Comparison of ENCODE assay signal across 18 cellular contexts in the genomic region with DNA sequence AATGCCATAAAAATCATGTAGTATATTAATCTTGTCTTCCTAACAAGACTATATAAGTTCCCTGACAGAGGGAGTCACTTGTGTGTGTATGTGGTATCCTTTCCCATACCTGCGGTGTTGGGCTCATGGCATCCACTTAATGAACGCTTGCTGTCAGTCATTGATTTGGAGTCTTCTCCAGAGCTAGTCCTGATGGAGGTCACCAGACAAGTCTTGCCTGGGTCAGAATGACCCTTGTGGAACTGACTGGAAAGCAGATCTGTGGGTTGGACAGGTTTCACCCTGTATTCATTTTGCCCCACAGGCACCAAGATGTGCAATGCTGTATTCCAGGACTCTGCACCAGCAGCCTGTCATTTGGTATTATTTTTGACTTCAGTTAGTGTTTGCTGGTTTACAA.
"Had no signal": no experiment of that assay in that cellular context is flagged by ENCODE, and none has a peak within 500 bp of the region (broad histone marks: within the 10 kb centered on the region; RNA-seq: fewer than 3 reads in every experiment).

No MANE protein-coding gene starts in this region.

- H3K4me3 ChIP-seq: gastroesophageal sphincter, lower lobe of right lung, sigmoid colon, smooth muscle cell, suprapubic skin, tibial artery had no signal

- H3K9me3 ChIP-seq: gastroesophageal sphincter, lower lobe of right lung, sigmoid colon, suprapubic skin, tibial artery had no signal

- H3K9me3 Mint-ChIP-seq: activated naive CD4-positive, alpha-beta T cell treated with anti-CD3 and anti-CD28 coated beads, Interleukin-2, amount 10 ng/mL, durations not matched to agents 7 days and 5 days; immature natural killer cell; nephron; T-cell had no signal

- DNase-seq: activated CD4-positive, CD25-positive, alpha-beta regulatory T cell; activated naive CD4-positive, alpha-beta T cell treated with anti-CD3 and anti-CD28 coated beads, Interleukin-2, amount 10 ng/mL, durations not matched to agents 7 days and 5 days; amniotic stem cell; hippocampal formation; immature natural killer cell; lower lobe of right lung; mesenchymal stem cell; sigmoid colon; stimulated activated CD4-positive, alpha-beta T cell treated with anti-CD3 and anti-CD28 coated beads, Interleukin-1b, Interleukin-23, amount 100 ng/mL, for 48 hours; tibial artery had no signal

- H3K4me2 ChIP-seq: smooth muscle cell had no signal

- H3K27ac ChIP-seq: gastroesophageal sphincter, lower lobe of right lung, suprapubic skin, tibial artery had no signal

- H3K36me3 ChIP-seq: gastroesophageal sphincter, lower lobe of right lung, sigmoid colon, suprapubic skin, tibial artery had no signal

- H3K4me3 Mint-ChIP-seq: activated CD4-positive, alpha-beta T cell treated with anti-CD3 and anti-CD28 coated beads for 36 hours; activated naive CD4-positive, alpha-beta T cell treated with anti-CD3 and anti-CD28 coated beads, Interleukin-2, amount 10 ng/mL, durations not matched to agents 7 days and 5 days; activated T-helper 1 cell treated with anti-CD3 and anti-CD28 coated beads, Interleukin-12 subunit alpha, Interleukin-12 subunit beta, Interleukin-2, Interleukin-4 antibody, amounts not matched to agents 30 ng/mL and 10 ng/mL and 1 ng/mL, durations not matched to agents 14 hours and 24 hours and 36 hours; immature natural killer cell; nephron; T-helper 2 cell treated with Interferon-gamma antibody and Interleukin-4, amounts not matched to agents 5 μg/mL and 100 μg/mL, for 36 hours had no signal

- ATAC-seq: gastroesophageal sphincter had no signal

- H3K27me3 Mint-ChIP-seq: activated CD4-positive, alpha-beta T cell treated with anti-CD3 and anti-CD28 coated beads for 36 hours; T-cell had no signal

- H3K4me1 ChIP-seq: gastroesophageal sphincter, lower lobe of right lung, tibial artery had no signal

- H3K36me3 Mint-ChIP-seq: T-cell had no signal

- H3K27me3 ChIP-seq: gastroesophageal sphincter, sigmoid colon, suprapubic skin, tibial artery had no signal
